In the genomic region with DNA sequence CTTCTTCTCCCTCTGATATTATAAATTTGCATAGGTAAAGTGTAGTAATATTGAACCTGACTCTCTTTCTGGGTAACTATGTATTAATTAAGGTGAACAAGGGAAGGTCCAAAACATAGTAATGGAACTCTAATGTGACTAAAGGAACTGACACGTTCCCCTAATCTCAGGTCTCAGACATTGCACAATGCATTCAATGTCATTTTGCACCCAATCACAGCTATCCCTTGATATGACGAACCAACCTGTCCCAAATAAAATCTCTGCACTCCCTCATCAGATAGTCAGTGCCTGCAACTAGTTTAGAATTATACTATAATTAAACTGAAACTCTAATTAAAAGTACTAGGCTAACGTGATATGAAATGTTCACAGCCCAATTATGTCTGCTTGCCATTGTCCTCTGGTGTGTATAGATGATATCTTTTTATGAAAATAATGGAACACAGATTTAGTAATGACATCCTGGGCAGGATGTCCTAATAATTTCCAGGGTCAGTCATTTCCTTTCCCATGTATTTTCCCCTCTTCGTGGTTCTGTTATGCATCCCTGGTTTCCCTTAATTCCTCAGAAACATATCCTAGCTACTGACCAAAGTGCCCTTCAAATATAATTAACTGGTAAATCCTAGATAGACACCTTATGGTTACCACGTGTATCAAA, we compare ENCODE assay signal across 16 cellular contexts. TPM values are rescaled to one million over a fixed set of nuclear protein-coding genes. Genes with fewer than 3 reads are reported as not detected.
DNase-seq lines count a peak whose midpoint lies in the region; ATAC-seq, FAIRE-seq and TF ChIP-seq lines count a peak whose summit lies in the region.
"Had no signal": no experiment of that assay in that cellular context is flagged by ENCODE, and none has a peak within 500 bp of the region (broad histone marks: within the 10 kb centered on the region; RNA-seq: fewer than 3 reads in every experiment).

No MANE protein-coding gene starts in this region.

- intact Hi-C loops in PC-3 (cut with micrococcal nuclease), result no loop called here

- H3K27me3 ChIP-seq in PC-3 (ENCODE audit: low read length) (no peaks in the 10 kb centered on the region), mesendoderm (ENCODE audit: insufficient read depth, low read length, poor library complexity) (no peaks in the 10 kb centered on the region)

- H2AK5ac ChIP-seq in mesendoderm (ENCODE audit: low read length), result no peak overlapping the region

- H3K4me1 ChIP-seq in PC-3 (ENCODE audit: insufficient read depth, low read length) (peaks cover 10% of the 10 kb centered on the region; the same call in 1 of the 2 replicates), mesendoderm (ENCODE audit: control insufficient read depth, low read depth, low read length) (peaks cover 2% of the 10 kb centered on the region)

- H3K4me3 ChIP-seq in PC-3 (ENCODE audit: low read length) (no peak overlapping the region), mesendoderm (ENCODE audit: low read length) (no peak overlapping the region)

- no peak overlapping the region for H3K56ac ChIP-seq in mesendoderm (ENCODE audit: low read length)

- H2BK15ac ChIP-seq in mesendoderm (replicated peaks; ENCODE audit: low read depth), result no peak overlapping the region

- H2BK120ac ChIP-seq in mesendoderm (ENCODE audit: low read depth, low read length), result no peak overlapping the region

- BruUV-seq in PC-3 (replicated peaks; lab: Mats Ljungman, UMichigan), result no TSS peak

- H4K8ac ChIP-seq in mesendoderm (ENCODE audit: low read depth, low read length), result no peak overlapping the region

- TF ChIP-seq CTCF in PC-3 (conservative IDR thresholded peaks at IDR 0.05; ENCODE audit: low read depth, low read length), result no peak

- H3K9ac ChIP-seq in PC-3 (ENCODE audit: low read length), result no peak overlapping the region
- no peak overlapping the region for H3K9ac ChIP-seq in mesendoderm (ENCODE audit: low read length)

- H3K27ac ChIP-seq in PC-3 (ENCODE audit: low read length), result 0 out of 2 replicates have a peak overlapping the region, but pooled peaks have one; percentile 7
- no peak overlapping the region for H3K27ac ChIP-seq in mesendoderm (ENCODE audit: low read depth, low read length)
- H3K27ac ChIP-seq: HL-60 had no signal

- no peaks in the 10 kb centered on the region for H3F3A ChIP-seq in PC-3 (ENCODE audit: low read length, unreplicated experiment)

- H3K79me2 ChIP-seq in PC-3 (ENCODE audit: low read length) (peaks cover 91% of the 10 kb centered on the region), mesendoderm (ENCODE audit: control insufficient read depth, insufficient read depth, low read length) (peaks cover 8% of the 10 kb centered on the region)

- FAIRE-seq in GM19239 (lab: Jason Lieb, UNC), result peak; percentile 8
- FAIRE-seq: HTR-8/SVneo had no signal

- H3K36me3 ChIP-seq in PC-3 (ENCODE audit: low read depth, low read length) (no peaks in the 10 kb centered on the region), mesendoderm (ENCODE audit: control insufficient read depth, insufficient read depth, low read length) (no peaks in the 10 kb centered on the region)

- WGBS in mesendoderm (ENCODE audit: extremely low coverage, insufficient coverage, low lambda C conversion rate), result no CpG with 5 or more reads among the region's 5 CpGs

- H3K4ac ChIP-seq in mesendoderm (ENCODE audit: low read depth, low read length), result no peak overlapping the region

- no peak overlapping the region for H4K5ac ChIP-seq in mesendoderm (ENCODE audit: low read length)

- no peaks in the 10 kb centered on the region for H3K9me3 ChIP-seq in PC-3 (ENCODE audit: low read length)

- H3K23ac ChIP-seq in mesendoderm (ENCODE audit: low read length), result no peak overlapping the region

- H3K9me2 ChIP-seq in PC-3 (replicated peaks; ENCODE audit: low read length), result no peaks in the 10 kb centered on the region

- no peak overlapping the region for H2BK5ac ChIP-seq in mesendoderm (ENCODE audit: low read length)

- H2AFZ ChIP-seq in PC-3 (ENCODE audit: low read length), result no peak overlapping the region

- peaks cover 8% of the 10 kb centered on the region for H3K79me1 ChIP-seq in mesendoderm (ENCODE audit: low read length)

- no peaks in the 10 kb centered on the region for H4K20me1 ChIP-seq in PC-3 (ENCODE audit: low read length)

- no peak for DNase-seq in GM19239 (ENCODE audit: insufficient read length, low spot score)
- no peak for DNase-seq in PC-3
- peak; percentile 82 for DNase-seq in dermis blood vessel endothelial cell
- DNase-seq in lung microvascular endothelial cell (ENCODE audit: low read depth in 2 of 2), result peak; percentile 85 to 96
- DNase-seq in GOT3 (lab: John Stamatoyannopoulos, UW), result no peak
- no peak for DNase-seq in mesendoderm
- DNase-seq in OCI-M1 (lab: John Stamatoyannopoulos, UW), result no peak
- DNase-seq: COR-L47, DMS153, EL, H7, NCI-H1105, NCI-H1694 treated with DMSO at 0.1 percent for 48 hours, NCI-H748 treated with DMSO at 0.1 percent for 48 hours had no signal

- H3K18ac ChIP-seq in mesendoderm (ENCODE audit: low read length), result no peak overlapping the region

- ATAC-seq in PC-3, result no peak

- H3K4me2 ChIP-seq in PC-3 (ENCODE audit: low read length) (no peak overlapping the region), mesendoderm (ENCODE audit: low read length) (no peak overlapping the region)

- CTCF ChIA-PET in PC-3 (lab: Charles Lee), result interaction anchor here (0.6 kb wide), 1 partner anchor 12 kb away, joined by 3 read pairs; no protein-coding TSS in a partner anchor

- POLR2A ChIA-PET in PC-3 (lab: Charles Lee; ENCODE audit: unreplicated experiment), result no interaction called here

RNA-seq across cellular contexts. Expression of a gene that starts 36.8 kb away (rescaled TPM):
- total RNA-seq in PC-3 (2014; rRNA removed), result 53.8 and 64.7 TPM in 2 replicates
- 104 and 120 TPM in 2 replicates for total RNA-seq in dermis blood vessel endothelial cell
- total RNA-seq in lung microvascular endothelial cell, result 68.0 and 78.6 TPM in 2 replicates
- polyA plus RNA-seq in mesendoderm (2013, experiment 1 of 2), result 29.3 TPM
- polyA plus RNA-seq in mesendoderm (2013, experiment 2 of 2), result 30.0 TPM

Comparison
In these comparisons a context has a peak if more than half of its experiments do, and no peak if none do; other contexts are left out.
1. DNase-seq: peak in dermis blood vessel endothelial cell (single experiment) and lung microvascular endothelial cell (2 of 2); none in GM19239 (single experiment), PC-3 (single experiment), GOT3 (single experiment), mesendoderm (single experiment) and OCI-M1 (single experiment).